10 cellular contexts compared by ENCODE assay signal in genomic region chr4:142282870-142283431, GRCh38.
DNase-seq lines count a peak whose midpoint lies in the region; ATAC-seq, FAIRE-seq and TF ChIP-seq lines count a peak whose summit lies in the region.
"Had no signal": no experiment of that assay in that cellular context is flagged by ENCODE, and none has a peak within 500 bp of the region (broad histone marks: within the 10 kb centered on the region; RNA-seq: fewer than 3 reads in every experiment).

No MANE protein-coding gene starts in this region.

- H3K9me3 ChIP-seq in HEK293 (ENCODE audit: control insufficient read depth, insufficient read depth, low read depth, low read length), result no peaks in the 10 kb centered on the region

- no peaks in the 10 kb centered on the region for H3K27me3 ChIP-seq in bronchial epithelial cell (ENCODE audit: control insufficient read depth, insufficient read depth, low read length)

- no peak overlapping the region for H3K27ac ChIP-seq in HEK293 (ENCODE audit: extremely low read depth, low read depth, low read length)

- no peak; the same call in 1 of the 2 replicates for TF ChIP-seq CTCF in HEK293 (tag by site-specific recombination; IDR thresholded peaks at IDR 0.05)
- TF ChIP-seq CTCF in bronchial epithelial cell (IDR thresholded peaks at IDR 0.05; ENCODE audit: insufficient read depth, low read length, severe bottlenecking), result peak; percentile 23
- TF ChIP-seq CTCF in nephron (IDR thresholded peaks at IDR 0.05; ENCODE audit: unreplicated experiment in 3 of 3), result peak in 2 of 3 experiments; percentile 18 to 46

- H3K36me3 ChIP-seq in HEK293 (ENCODE audit: control insufficient read depth in 2 of 2, insufficient read depth in 1 of 2, low read length in 2 of 2), result no peaks in the 10 kb centered on the region
- H3K36me3 ChIP-seq in bronchial epithelial cell (ENCODE audit: control insufficient read depth, insufficient read depth, low read length), result peaks cover 1% of the 10 kb centered on the region

- CTCF ChIA-PET in HEK293 (lab: Yijun Ruan, JAX), result interaction anchor here (0.7 to 1.3 kb wide), 9 partner anchors 9 to 738 kb away, joined by 3 to 5 read pairs (median 4); no protein-coding TSS in a partner anchor

- no peaks in the 10 kb centered on the region for H3K36me3 Mint-ChIP-seq in nephron (ENCODE audit: low read depth)
- no peaks in the 10 kb centered on the region for H3K36me3 Mint-ChIP-seq in stimulated activated naive B cell treated with anti-CD40 and anti-IgM and Interleukin-4, amounts not matched to agents 10 μg/mL and 1 μg/mL and 100 μg/mL, for 72 hours

- FAIRE-seq in bronchial epithelial cell (lab: Jason Lieb, UNC), result no peak
- FAIRE-seq: A204.1 had no signal

- POLR2A ChIA-PET in HEK293 (lab: Yijun Ruan, JAX), result no interaction called here

- DNase-seq in DMS 273 (lab: John Stamatoyannopoulos, UW; ENCODE audit: unreplicated experiment) (peak; percentile 10), DMS 273 treated with DMSO at 0.1 percent for 48 hours (lab: John Stamatoyannopoulos, UW) (no peak), bronchial epithelial cell (ENCODE audit: low read depth) (no peak), NCI-H146 (lab: John Stamatoyannopoulos, UW) (no peak)
- no peak for DNase-seq in stimulated activated naive B cell treated with anti-CD40 and anti-IgM and Interleukin-4, amounts not matched to agents 10 μg/mL and 1 μg/mL and 100 μg/mL, for 72 hours
- DNase-seq in activated CD4-positive, CD25-positive, alpha-beta regulatory T cell treated with anti-CD3 and anti-CD28 coated beads, Interleukin-2, amount 50 U/mL, for 72 hours, result no peak
- DNase-seq: SW 1271 had no signal

- no peak for ATAC-seq in stimulated activated naive B cell treated with anti-CD40 and anti-IgM and Interleukin-4, amounts not matched to agents 10 μg/mL and 1 μg/mL and 100 μg/mL, for 72 hours (replicated peaks)

- no peak overlapping the region for H3K4me3 Mint-ChIP-seq in nephron
- no peak overlapping the region for H3K4me3 Mint-ChIP-seq in stimulated activated naive B cell treated with anti-CD40 and anti-IgM and Interleukin-4, amounts not matched to agents 10 μg/mL and 1 μg/mL and 100 μg/mL, for 72 hours

- H3K4me1 ChIP-seq in HEK293 (ENCODE audit: control insufficient read depth, insufficient read depth, low read length), result no peaks in the 10 kb centered on the region

- H3K4me1 Mint-ChIP-seq in nephron, result no peaks in the 10 kb centered on the region
- H3K4me1 Mint-ChIP-seq in stimulated activated naive B cell treated with anti-CD40 and anti-IgM and Interleukin-4, amounts not matched to agents 10 μg/mL and 1 μg/mL and 100 μg/mL, for 72 hours, result peaks cover 0 to 7% of the 10 kb centered on the region in 2 donors

- no peaks in the 10 kb centered on the region for H3K9me3 Mint-ChIP-seq in nephron
- no peaks in the 10 kb centered on the region for H3K9me3 Mint-ChIP-seq in stimulated activated naive B cell treated with anti-CD40 and anti-IgM and Interleukin-4, amounts not matched to agents 10 μg/mL and 1 μg/mL and 100 μg/mL, for 72 hours

- no peaks in the 10 kb centered on the region for H3K27me3 Mint-ChIP-seq in nephron (ENCODE audit: low read depth)
- H3K27me3 Mint-ChIP-seq in stimulated activated naive B cell treated with anti-CD40 and anti-IgM and Interleukin-4, amounts not matched to agents 10 μg/mL and 1 μg/mL and 100 μg/mL, for 72 hours, result no peaks in the 10 kb centered on the region

- H3K4me3 ChIP-seq in HEK293 (ENCODE audit: low read depth, low read length), result no peak overlapping the region
- no peak overlapping the region for H3K4me3 ChIP-seq in bronchial epithelial cell (ENCODE audit: low read depth, low read length)

- H3K27ac Mint-ChIP-seq in nephron, result no peak overlapping the region
- no peak overlapping the region for H3K27ac Mint-ChIP-seq in stimulated activated naive B cell treated with anti-CD40 and anti-IgM and Interleukin-4, amounts not matched to agents 10 μg/mL and 1 μg/mL and 100 μg/mL, for 72 hours

TF ChIP-seq in HEK293, 187 proteins besides CTCF, POLR2A, EP300 and RAD21:
- TF ChIP-seq ZNF654 (tag by site-specific recombination; IDR thresholded peaks at IDR 0.05; ENCODE audit: low read depth) (peak; percentile 37; the same call in 1 of the 2 replicates), ZNF610 (tag by site-specific recombination; IDR thresholded peaks at IDR 0.05; ENCODE audit: borderline replicate concordance) (no peak)
TF ChIP-seq in HEK293: peak in this region for 1.
